9 cellular contexts compared by ENCODE assay signal in genomic region chr1:116855220-116855619, GRCh38. TPM values are rescaled to one million over a fixed set of nuclear protein-coding genes. Genes with fewer than 3 reads are reported as not detected.
DNase-seq lines count a peak whose midpoint lies in the region; ATAC-seq and TF ChIP-seq lines count a peak whose summit lies in the region.
"Had no signal": no experiment of that assay in that cellular context is flagged by ENCODE, and none has a peak within 500 bp of the region (broad histone marks: within the 10 kb centered on the region; RNA-seq: fewer than 3 reads in every experiment).

No MANE protein-coding gene starts in this region.

- TF ChIP-seq POLR2A in ovary (IDR thresholded peaks at IDR 0.05), result no peak

- peaks cover 13% of the 10 kb centered on the region for H3K4me1 Mint-ChIP-seq in T-helper 2 cell treated with Interferon-gamma antibody and Interleukin-4, amounts not matched to agents 5 μg/mL and 100 μg/mL, for 36 hours (ENCODE audit: low read depth)

- no peak for TF ChIP-seq CTCF in ovary (IDR thresholded peaks at IDR 0.05)

- intact Hi-C loops in ovary (cut with DNase I), result loop anchor here in 1 of 4 donors (10.0 kb wide), 1 partner anchor 200 kb away; no protein-coding TSS in a partner anchor

- H3K4me3 ChIP-seq in esophagus (ENCODE audit: low read depth in 1 of 2, low read length in 2 of 2), result no peak overlapping the region
- H3K4me3 ChIP-seq in ovary, result no peak overlapping the region

- H3K9me3 ChIP-seq in esophagus (ENCODE audit: control insufficient read depth in 2 of 2, insufficient read depth in 1 of 2, low read depth in 1 of 2, low read length in 1 of 2), result no peaks in the 10 kb centered on the region
- H3K9me3 ChIP-seq in ovary, result no peaks in the 10 kb centered on the region

- no peaks in the 10 kb centered on the region for H3K9me3 Mint-ChIP-seq in T-helper 2 cell treated with Interferon-gamma antibody and Interleukin-4, amounts not matched to agents 5 μg/mL and 100 μg/mL, for 36 hours

- TF ChIP-seq EP300 in ovary (IDR thresholded peaks at IDR 0.05), result no peak

- no peaks in the 10 kb centered on the region for H3K27me3 Mint-ChIP-seq in T-helper 2 cell treated with Interferon-gamma antibody and Interleukin-4, amounts not matched to agents 5 μg/mL and 100 μg/mL, for 36 hours (ENCODE audit: low read depth)

- H3K27me3 ChIP-seq in esophagus (ENCODE audit: control insufficient read depth in 1 of 2, insufficient read depth in 2 of 2, low read length in 2 of 2), result no peaks in the 10 kb centered on the region
- H3K27me3 ChIP-seq in ovary, result no peaks in the 10 kb centered on the region

- H3K27ac Mint-ChIP-seq in T-helper 2 cell treated with Interferon-gamma antibody and Interleukin-4, amounts not matched to agents 5 μg/mL and 100 μg/mL, for 36 hours, result no peak overlapping the region

- DNase-seq in DMS79 (lab: John Stamatoyannopoulos, UW), result peak; percentile 55
- DNase-seq in NCI-H510A (lab: John Stamatoyannopoulos, UW), result peak; percentile 7
- DNase-seq in ovary, result peak; percentile 25 to 59 (median 31)
- no peak for DNase-seq in T-helper 2 cell treated with Interferon-gamma antibody and Interleukin-4, amounts not matched to agents 5 μg/mL and 100 μg/mL, for 36 hours (ENCODE audit: low spot score)
- DNase-seq: SW 1271 had no signal

- WGBS in esophagus, 2 donors, result 27 to 36% methylated on average over 5 of the region's 5 CpGs
- 15 to 17% (median 15%) methylated on average over 5 of the region's 5 CpGs for WGBS in ovary, 3 donors

- H3K4me3 Mint-ChIP-seq in T-helper 2 cell treated with Interferon-gamma antibody and Interleukin-4, amounts not matched to agents 5 μg/mL and 100 μg/mL, for 36 hours, result no peak overlapping the region

- no peaks in the 10 kb centered on the region for H3K36me3 Mint-ChIP-seq in T-helper 2 cell treated with Interferon-gamma antibody and Interleukin-4, amounts not matched to agents 5 μg/mL and 100 μg/mL, for 36 hours (ENCODE audit: low read depth)

- no peaks in the 10 kb centered on the region for H3K36me3 ChIP-seq in esophagus (ENCODE audit: control insufficient read depth in 2 of 2, insufficient read depth in 2 of 2, low read length in 1 of 2)
- no peaks in the 10 kb centered on the region for H3K36me3 ChIP-seq in ovary

- H3K4me1 ChIP-seq in esophagus (ENCODE audit: control insufficient read depth in 2 of 2, insufficient read depth in 2 of 2, low read length in 1 of 2) (peaks cover 0 to 8% of the 10 kb centered on the region in 2 donors), ovary (ENCODE audit: insufficient read depth) (peaks cover 4% of the 10 kb centered on the region)

- H3K27ac ChIP-seq in esophagus (ENCODE audit: low read depth in 2 of 2, low read length in 1 of 2), result peak overlapping the region; percentile 19 to 49
- H3K27ac ChIP-seq in ovary, result no peak overlapping the region

- ATAC-seq in GM21423 (IDR thresholded peaks at IDR 0.05; ENCODE audit: unreplicated experiment), result no peak
- ATAC-seq in GM18502 (IDR thresholded peaks at IDR 0.05; ENCODE audit: poor library complexity, unreplicated experiment), result no peak
- ATAC-seq in GM21576 (IDR thresholded peaks at IDR 0.05; ENCODE audit: unreplicated experiment), result no peak

RNA-seq across cellular contexts. Expression of gene PTGFRN, which starts 54.5 kb away (rescaled TPM):
- polyA plus RNA-seq in esophagus (10 to 100 TPM; 25.9 to 37.2 TPM), ovary (100 to 1,000 TPM in 1 of 2 donors, 10 to 100 TPM in 1; 22.9 to 106 TPM)
- total RNA-seq in ovary, result 10 to 100 TPM; 26.0 to 87.6 (median 65.8) TPM

Comparison
In these comparisons a context has a peak if more than half of its experiments do, and no peak if none do; other contexts are left out.
1. H3K27ac ChIP-seq: peak in esophagus (2 of 2); none in ovary (0 of 2).